16 cellular contexts compared by ENCODE assay signal in the genomic region with DNA sequence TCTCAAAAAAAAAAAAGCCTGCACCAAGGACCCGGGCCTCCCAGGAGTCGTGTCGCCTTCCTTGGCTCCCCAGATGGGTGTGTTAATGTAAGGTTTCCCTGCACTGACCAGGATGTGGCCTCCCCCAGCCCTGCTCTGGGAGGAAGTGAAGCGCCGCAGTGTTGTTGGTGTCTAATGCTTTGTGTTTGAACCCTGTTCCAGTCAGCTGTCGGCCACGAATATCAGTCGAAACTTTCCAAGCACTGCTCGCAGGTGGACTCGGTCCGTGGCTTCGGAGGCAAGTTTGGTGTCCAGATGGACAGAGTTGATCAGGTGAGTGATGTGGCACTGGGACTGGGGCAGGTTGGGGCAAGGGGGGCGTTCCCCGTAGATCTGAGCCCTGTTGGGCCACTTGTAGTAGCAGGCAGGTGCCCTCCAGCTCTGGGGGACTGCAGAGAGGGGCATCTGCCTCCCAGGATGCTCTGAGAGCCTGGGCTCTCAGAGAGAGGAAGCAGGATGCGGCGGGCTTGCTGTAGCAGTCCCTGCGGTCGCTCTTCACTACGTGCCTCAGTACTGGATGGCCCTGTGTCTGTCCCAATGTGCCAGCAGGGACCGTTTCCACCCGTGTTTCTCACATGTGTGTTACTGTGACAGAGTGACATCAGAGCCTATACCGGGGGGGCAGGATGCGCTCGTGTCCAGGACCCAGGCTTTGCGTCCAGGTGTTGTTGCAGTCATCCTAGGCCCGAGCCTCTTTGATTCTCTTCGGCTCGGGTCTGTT. TPM values are rescaled to one million over a fixed set of nuclear protein-coding genes. Genes with fewer than 3 reads are reported as not detected.
DNase-seq lines count a peak whose midpoint lies in the region; ATAC-seq and TF ChIP-seq lines count a peak whose summit lies in the region.
"Had no signal": no experiment of that assay in that cellular context is flagged by ENCODE, and none has a peak within 500 bp of the region (broad histone marks: within the 10 kb centered on the region; RNA-seq: fewer than 3 reads in every experiment).

No MANE protein-coding gene starts in this region.

- no peaks in the 10 kb centered on the region for H3K27me3 ChIP-seq in H9 (ENCODE audit: insufficient read depth, low read length)
- H3K27me3 ChIP-seq in adipocyte (replicated peaks; ENCODE audit: control insufficient read depth, insufficient read depth, low read length) = no peaks in the 10 kb centered on the region
- no peaks in the 10 kb centered on the region for H3K27me3 ChIP-seq in dorsolateral prefrontal cortex
- H3K27me3 ChIP-seq in esophagus muscularis mucosa = no peaks in the 10 kb centered on the region

- H4K5ac ChIP-seq in H9 (ENCODE audit: insufficient read length, low read depth, low read length) = no peak overlapping the region

- no peaks in the 10 kb centered on the region for H3K4me1 ChIP-seq in H9 (ENCODE audit: insufficient read depth, low read length)
- H3K4me1 ChIP-seq in adipocyte (ENCODE audit: control insufficient read depth, insufficient read depth, low read length) = peaks cover 11% of the 10 kb centered on the region
- H3K4me1 ChIP-seq in esophagus muscularis mucosa = peaks cover 0 to 10% (median 2%) of the 10 kb centered on the region in 4 donors

- H3K9ac ChIP-seq in H9 (ENCODE audit: extremely low read depth, insufficient read length, low read length) = no peak overlapping the region
- peak overlapping the region; percentile 30 for H3K9ac ChIP-seq in adipocyte (ENCODE audit: low read length)
- H3K9ac ChIP-seq: BLaER1 treated with 17β-estradiol and CSF1 and Interleukin-3, amounts not matched to agents 10 nM and 100 nM had no signal

- H3K4ac ChIP-seq in H9 (ENCODE audit: low read depth, low read length) = no peak overlapping the region

- H4K8ac ChIP-seq in H9 (replicated peaks; ENCODE audit: insufficient read length, low read depth, low read length) = no peak overlapping the region

- intact Hi-C loops in dorsolateral prefrontal cortex (cut with DNase I) = no loop called here
- intact Hi-C loops in esophagus muscularis mucosa (cut with DNase I) = no loop called here
- intact Hi-C loops in posterior vena cava (cut with DNase I) = no loop called here

- no peak overlapping the region for H4K91ac ChIP-seq in H9 (ENCODE audit: insufficient read length, low read depth, low read length)

- no peak overlapping the region for H2BK5ac ChIP-seq in H9 (ENCODE audit: insufficient read length, low read length)

- H3K4me3 Mint-ChIP-seq in H9 (no peak overlapping the region; a peak in 1 of 5 replicates), osteocyte (ENCODE audit: unreplicated experiment) (no peak overlapping the region)
- H3K4me3 Mint-ChIP-seq: CD8-positive, alpha-beta memory T cell had no signal

- no peak for TF ChIP-seq CTCF in H9 (conservative IDR thresholded peaks at IDR 0.05)
- TF ChIP-seq CTCF in dorsolateral prefrontal cortex (IDR thresholded peaks at IDR 0.05 in 54 of 56, conservative IDR thresholded peaks at IDR 0.05 in 2 of 56; ENCODE audit: low read depth in 1 of 56, partially characterized antibody in 56 of 56) = no peak
- TF ChIP-seq CTCF in osteocyte (IDR thresholded peaks at IDR 0.05) = no peak
- no peak for TF ChIP-seq CTCF in esophagus muscularis mucosa (IDR thresholded peaks at IDR 0.05)

- no peak overlapping the region for H3K18ac ChIP-seq in H9 (ENCODE audit: insufficient read length, low read depth, low read length)

- ATAC-seq in HG03571 (IDR thresholded peaks at IDR 0.05; ENCODE audit: unreplicated experiment) = no peak
- ATAC-seq: GM12878 had no signal

- H3T11ph ChIP-seq in H9 (ENCODE audit: low read length) = no peak overlapping the region

- no peaks in the 10 kb centered on the region for H3K9me3 ChIP-seq in H9 (ENCODE audit: control insufficient read depth, low read depth, low read length)
- H3K9me3 ChIP-seq in adipocyte (ENCODE audit: control insufficient read depth, low read length) = no peaks in the 10 kb centered on the region
- H3K9me3 ChIP-seq in esophagus muscularis mucosa = no peaks in the 10 kb centered on the region
- H3K9me3 ChIP-seq: BLaER1 treated with 17β-estradiol and CSF1 and Interleukin-3, amounts not matched to agents 10 nM and 100 nM had no signal

- H2BK20ac ChIP-seq in H9 (ENCODE audit: low read depth, low read length, poor library complexity, severe bottlenecking) = no peak overlapping the region

- H3K9me3 Mint-ChIP-seq in H9 (no peaks in the 10 kb centered on the region), osteocyte (ENCODE audit: unreplicated experiment) (no peaks in the 10 kb centered on the region)
- H3K9me3 Mint-ChIP-seq: CD8-positive, alpha-beta memory T cell had no signal

- no peak overlapping the region for H2BK15ac ChIP-seq in H9 (ENCODE audit: low read depth, low read length)

- H2AFZ ChIP-seq in H9 (ENCODE audit: low read length) = no peak overlapping the region

- H4K20me1 ChIP-seq in H9 (ENCODE audit: control insufficient read depth, insufficient read depth, insufficient read length) = no peaks in the 10 kb centered on the region

- no peak overlapping the region for H2BK12ac ChIP-seq in H9 (ENCODE audit: insufficient read length, low read depth, low read length)

- no peaks in the 10 kb centered on the region for H3K23me2 ChIP-seq in H9 (ENCODE audit: insufficient read length, low read depth, low read length, poor library complexity, severe bottlenecking)

- H3K36me3 ChIP-seq in adipocyte (ENCODE audit: control insufficient read depth, insufficient read depth, low read length, severe bottlenecking) = peaks cover 96% of the 10 kb centered on the region
- peaks cover 92 to 100% (median 100%) of the 10 kb centered on the region in 4 donors for H3K36me3 ChIP-seq in esophagus muscularis mucosa
- H3K36me3 ChIP-seq: BLaER1 treated with 17β-estradiol and CSF1 and Interleukin-3, amounts not matched to agents 10 nM and 100 nM had no signal

- no peak for DNase-seq in H9
- DNase-seq in adipocyte (ENCODE audit: low read depth) = no peak
- no peak for DNase-seq in dorsolateral prefrontal cortex
- no peak for DNase-seq in osteocyte (ENCODE audit: extremely low spot score, unreplicated experiment)
- no peak for DNase-seq in esophagus muscularis mucosa (ENCODE audit: extremely low spot score)
- no peak for DNase-seq in NCI-H510A (lab: John Stamatoyannopoulos, UW)
- no peak for DNase-seq in posterior vena cava (ENCODE audit: low spot score)
- DNase-seq: CD8-positive, alpha-beta memory T cell; DMS53; H7; NCI-H1694 treated with DMSO at 0.1 percent for 48 hours; NCI-H2107; NCI-H524 treated with DMSO at 0.1 percent for 48 hours had no signal

- no peak for TF ChIP-seq EP300 in esophagus muscularis mucosa (IDR thresholded peaks at IDR 0.05)

- H2AK5ac ChIP-seq in H9 (ENCODE audit: insufficient read length, low read length) = no peak overlapping the region

- no peak overlapping the region for H3K27ac ChIP-seq in H9 (ENCODE audit: insufficient read length, low read depth, low read length)
- peak overlapping the region in 35 of 59 donors; percentile 2 to 83 (median 48) for H3K27ac ChIP-seq in dorsolateral prefrontal cortex
- H3K27ac ChIP-seq in esophagus muscularis mucosa (replicated peaks in 1 of 4) = peak overlapping the region in 1 of 4 donors; percentile 60
- H3K27ac ChIP-seq: BLaER1 treated with 17β-estradiol and CSF1 and Interleukin-3, amounts not matched to agents 10 nM and 100 nM had no signal

- no peak for TF ChIP-seq POLR2A in esophagus muscularis mucosa (IDR thresholded peaks at IDR 0.05; ENCODE audit: low read depth)

- WGBS in H9 (ENCODE audit: extremely low coverage, insufficient read length, low lambda C conversion rate) = no CpG with 5 or more reads among the region's 28 CpGs
- WGBS in esophagus muscularis mucosa = 92% methylated on average over 25 of the region's 28 CpGs

- H3K27me3 Mint-ChIP-seq in H9 (ENCODE audit: low read depth) (no peaks in the 10 kb centered on the region), osteocyte (ENCODE audit: unreplicated experiment) (no peaks in the 10 kb centered on the region)

- no peak overlapping the region for H3K56ac ChIP-seq in H9 (ENCODE audit: insufficient read length, low read depth, low read length)

- H3K4me3 ChIP-seq in adipocyte (ENCODE audit: low read length) (no peak overlapping the region), dorsolateral prefrontal cortex (no peak overlapping the region), esophagus muscularis mucosa (no peak overlapping the region)
- H3K4me3 ChIP-seq: BLaER1 treated with 17β-estradiol and CSF1 and Interleukin-3, amounts not matched to agents 10 nM and 100 nM; GM12878 had no signal

- H3K23ac ChIP-seq in H9 (ENCODE audit: insufficient read length, low read depth, low read length) = no peak overlapping the region

- H3K36me3 Mint-ChIP-seq in H9 (ENCODE audit: insufficient read depth in 1 of 3, low read depth in 3 of 3) = peaks cover 58 to 93% (median 92%) of the 10 kb centered on the region in 3 experiments
- H3K36me3 Mint-ChIP-seq in osteocyte (ENCODE audit: unreplicated experiment) = peaks cover 44% of the 10 kb centered on the region
- H3K36me3 Mint-ChIP-seq: CD8-positive, alpha-beta memory T cell had no signal

- no peak overlapping the region for H2BK120ac ChIP-seq in H9 (ENCODE audit: low read depth, low read length, poor library complexity, severe bottlenecking)

- no peak overlapping the region for H3K4me2 ChIP-seq in H9 (ENCODE audit: insufficient read depth, insufficient read length, low read length)

- no peaks in the 10 kb centered on the region for H3K79me2 ChIP-seq in H9 (ENCODE audit: insufficient read depth, low read length)

- no peak overlapping the region for H3K14ac ChIP-seq in H9 (ENCODE audit: insufficient read depth, low read length)

- H3K27ac Mint-ChIP-seq in H9 = peak overlapping the region in 2 of 3 experiments; percentile 65 to 68; a peak in 2 of 7 replicates
- H3K27ac Mint-ChIP-seq in osteocyte (ENCODE audit: unreplicated experiment) = peak overlapping the region; percentile 78

- H3K4me1 Mint-ChIP-seq in H9 = no peaks in the 10 kb centered on the region
- peaks cover 13% of the 10 kb centered on the region for H3K4me1 Mint-ChIP-seq in osteocyte (ENCODE audit: unreplicated experiment)
- H3K4me1 Mint-ChIP-seq: CD8-positive, alpha-beta memory T cell had no signal

- H3K79me1 ChIP-seq in H9 (ENCODE audit: insufficient read depth, low read depth, low read length, poor library complexity, severe bottlenecking) = peaks cover 4% of the 10 kb centered on the region

RNA-seq across cellular contexts. Expression of a gene that starts 16.2 kb away (rescaled TPM):
- total RNA-seq in H9 (2021) = 224 and 226 TPM in 2 replicates
- 100 to 1,000 TPM; 183 to 372 (median 269) TPM for total RNA-seq in dorsolateral prefrontal cortex
- total RNA-seq in osteocyte = 296 and 313 TPM in 2 replicates
- total RNA-seq in esophagus muscularis mucosa = 100 to 1,000 TPM; 111 to 164 (median 146) TPM
- total RNA-seq in posterior vena cava = 100 to 1,000 TPM; 192 to 195 TPM
